Comparison of ENCODE assay signal across 1 cellular context in genomic region chr4:7758444-7758815, GRCh38.
TF ChIP-seq lines count a peak whose summit lies in the region.

No MANE protein-coding gene starts in this region.

TF ChIP-seq in SK-N-SH treated with all-trans-retinoic acid at 6 μM for 48 hours, 23 proteins besides CTCF, POLR2A, EP300 and RAD21 (continued from another document):
- TF ChIP-seq ZFP30 (CRISPR knock-in tag; IDR thresholded peaks at IDR 0.05) (no peak), POU6F1 (CRISPR knock-in tag; IDR thresholded peaks at IDR 0.05; ENCODE audit: borderline replicate concordance, low read depth) (no peak)
TF ChIP-seq in SK-N-SH treated with all-trans-retinoic acid at 6 μM for 48 hours: peak in this region for 0.
